In the genomic region with DNA sequence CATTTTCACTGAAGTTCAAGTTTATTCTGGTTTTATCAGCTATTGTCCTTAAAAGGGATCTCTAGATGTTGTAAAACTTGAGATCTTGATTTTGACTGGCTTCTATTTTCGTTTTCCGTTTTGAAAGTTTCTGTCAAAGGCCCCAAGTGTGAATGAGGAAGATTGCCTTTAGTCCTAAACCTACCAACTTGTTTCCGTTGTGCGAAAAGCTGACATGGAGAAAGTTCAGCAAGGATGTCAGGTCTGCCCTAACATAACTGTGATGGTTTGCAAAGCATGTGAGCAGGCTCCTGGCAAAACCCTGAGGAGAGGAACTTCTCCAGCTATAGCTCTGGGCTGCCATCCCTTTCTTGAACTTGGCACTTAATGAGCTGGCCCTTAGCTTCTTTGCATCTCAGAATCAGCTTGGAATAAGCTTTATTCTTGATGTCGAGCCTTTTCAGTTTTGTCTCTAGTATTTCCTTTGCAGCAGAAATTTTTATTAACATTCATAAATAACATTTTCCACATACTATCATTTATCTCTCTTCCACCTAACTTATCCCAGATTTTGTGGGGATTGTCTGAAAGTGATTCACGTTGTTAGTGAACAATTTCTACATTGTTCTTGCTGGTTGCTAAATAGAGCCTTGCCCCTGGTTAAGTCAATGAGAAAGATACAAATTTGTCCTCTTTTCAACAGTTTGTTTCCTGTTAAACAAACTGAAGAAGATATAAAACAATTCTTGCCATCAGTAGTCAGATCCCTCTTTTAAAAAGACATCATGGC, we compare ENCODE assay signal across 18 cellular contexts.
"Had no signal": no experiment of that assay in that cellular context is flagged by ENCODE, and none has a peak within 500 bp of the region (broad histone marks: within the 10 kb centered on the region; RNA-seq: fewer than 3 reads in every experiment).

No MANE protein-coding gene starts in this region.

- H3K27me3 ChIP-seq: cardiac muscle cell, esophagus muscularis mucosa, neural progenitor cell, right atrium auricular region, vagina had no signal

- H3K4me2 ChIP-seq: neural progenitor cell had no signal

- H2AFZ ChIP-seq: neural progenitor cell had no signal

- H3K27ac ChIP-seq: cardiac muscle cell, neural progenitor cell, prostate gland, right atrium auricular region, vagina had no signal

- H3K36me3 ChIP-seq: cardiac muscle cell, esophagus muscularis mucosa, neural progenitor cell, prostate gland, right atrium auricular region, vagina had no signal

- ATAC-seq: activated CD8-positive, alpha-beta T cell treated with anti-CD3 and anti-CD28 coated beads for 36 hours; left ventricle myocardium superior; mucosa of descending colon had no signal

- H3K9ac ChIP-seq: neural progenitor cell had no signal

- H3K9me3 ChIP-seq: esophagus muscularis mucosa, mucosa of descending colon, prostate gland, right atrium auricular region, vagina had no signal

- DNase-seq: activated CD4-positive, alpha-beta T cell treated with anti-CD3 and anti-CD28 coated beads for 48 hours; activated CD4-positive, CD25-positive, alpha-beta regulatory T cell; activated CD8-positive, alpha-beta T cell treated with anti-CD3 and anti-CD28 coated beads for 36 hours; activated naive CD4-positive, alpha-beta T cell treated with Interleukin-2 at 50 U/mL for 16 hours; activated T-cell treated with anti-CD3 and anti-CD28 coated beads, Interleukin-2, amount 50 U/mL, for 24 hours; dermis blood vessel endothelial cell; effector memory CD4-positive, alpha-beta T cell; left ventricle myocardium superior; mucosa of descending colon; naive B cell; stimulated activated CD4-positive, alpha-beta T cell treated with anti-CD3 and anti-CD28 coated beads, Interleukin-2, amount 100 ng/mL, for 48 hours; trophoblast cell had no signal

- H3K4me1 ChIP-seq: neural progenitor cell, prostate gland, right atrium auricular region, vagina had no signal

- H3K4me3 ChIP-seq: cardiac muscle cell, esophagus muscularis mucosa, mucosa of descending colon, neural progenitor cell, prostate gland, right atrium auricular region, vagina had no signal
